Comparison of ENCODE assay signal across 1 cellular context in the genomic region with DNA sequence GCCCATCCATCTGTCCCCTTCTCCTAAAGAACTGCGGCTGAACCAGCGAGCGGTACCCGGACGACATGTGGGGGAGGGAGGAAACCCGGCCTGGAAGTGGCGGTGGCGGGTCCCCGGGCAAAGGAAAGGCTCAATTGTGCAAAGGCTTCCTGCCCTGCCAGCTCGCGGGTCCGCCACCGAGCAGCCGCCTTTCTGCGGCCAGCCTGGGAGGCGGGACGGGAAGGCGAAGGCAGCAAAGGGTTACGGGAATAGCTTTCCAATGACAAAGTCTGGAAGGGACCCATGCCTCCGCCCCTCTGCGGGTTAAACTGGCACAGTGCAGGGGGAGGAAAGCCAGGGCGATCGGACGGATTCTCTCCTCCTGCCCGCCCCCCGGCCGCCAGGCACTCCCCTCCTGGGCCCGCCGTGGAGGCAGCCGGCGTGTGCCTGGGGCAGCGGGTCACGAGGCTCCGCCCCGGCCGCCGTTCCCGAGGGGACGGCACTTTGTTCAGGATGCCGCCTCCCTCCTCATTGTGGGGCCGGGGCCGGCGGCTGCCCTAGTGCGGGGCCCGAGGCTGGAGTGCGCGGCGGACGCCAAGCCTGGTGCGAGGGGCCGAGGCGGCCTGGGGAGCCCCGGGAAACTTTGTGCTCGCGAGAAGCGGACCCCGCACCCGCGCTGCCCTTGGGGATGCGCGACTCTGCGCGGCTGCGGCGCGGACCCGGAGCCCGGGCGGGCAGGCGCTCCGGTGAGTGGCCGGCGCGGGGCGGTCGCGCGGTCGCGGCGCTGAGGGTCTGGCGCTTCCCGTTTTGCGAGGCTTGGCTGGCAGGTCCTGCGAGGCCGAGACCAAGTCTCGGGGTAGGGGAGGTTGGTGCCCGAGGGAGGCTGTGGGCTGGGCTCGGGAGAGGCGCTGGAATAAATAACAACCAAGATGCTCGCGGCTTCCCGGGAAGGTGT.
TF ChIP-seq lines count a peak whose summit lies in the region.

A gene with protein sequence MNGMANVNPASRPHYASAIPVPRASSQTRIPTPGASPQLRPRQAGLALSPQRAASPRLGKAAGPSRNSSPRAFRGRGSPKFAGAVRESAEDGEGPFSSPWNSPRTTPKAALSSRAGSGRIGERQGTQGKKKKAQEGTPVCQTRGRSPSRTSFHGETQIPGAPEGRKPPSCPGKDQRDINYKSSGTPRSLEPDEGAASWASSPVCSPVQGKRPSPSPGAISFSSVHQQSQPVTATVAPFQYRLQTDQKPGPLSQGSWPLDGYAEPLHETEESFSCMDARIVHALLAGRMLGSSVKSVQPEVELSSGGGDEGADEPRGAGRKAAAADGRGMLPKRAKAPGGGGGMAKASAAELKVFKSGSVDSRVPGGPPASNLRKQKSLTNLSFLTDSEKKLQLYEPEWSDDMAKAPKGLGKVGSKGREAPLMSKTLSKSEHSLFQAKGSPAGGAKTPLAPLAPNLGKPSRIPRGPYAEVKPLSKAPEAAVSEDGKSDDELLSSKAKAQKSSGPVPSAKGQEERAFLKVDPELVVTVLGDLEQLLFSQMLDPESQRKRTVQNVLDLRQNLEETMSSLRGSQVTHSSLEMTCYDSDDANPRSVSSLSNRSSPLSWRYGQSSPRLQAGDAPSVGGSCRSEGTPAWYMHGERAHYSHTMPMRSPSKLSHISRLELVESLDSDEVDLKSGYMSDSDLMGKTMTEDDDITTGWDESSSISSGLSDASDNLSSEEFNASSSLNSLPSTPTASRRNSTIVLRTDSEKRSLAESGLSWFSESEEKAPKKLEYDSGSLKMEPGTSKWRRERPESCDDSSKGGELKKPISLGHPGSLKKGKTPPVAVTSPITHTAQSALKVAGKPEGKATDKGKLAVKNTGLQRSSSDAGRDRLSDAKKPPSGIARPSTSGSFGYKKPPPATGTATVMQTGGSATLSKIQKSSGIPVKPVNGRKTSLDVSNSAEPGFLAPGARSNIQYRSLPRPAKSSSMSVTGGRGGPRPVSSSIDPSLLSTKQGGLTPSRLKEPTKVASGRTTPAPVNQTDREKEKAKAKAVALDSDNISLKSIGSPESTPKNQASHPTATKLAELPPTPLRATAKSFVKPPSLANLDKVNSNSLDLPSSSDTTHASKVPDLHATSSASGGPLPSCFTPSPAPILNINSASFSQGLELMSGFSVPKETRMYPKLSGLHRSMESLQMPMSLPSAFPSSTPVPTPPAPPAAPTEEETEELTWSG (N-terminal part only) (plus strand): TSS at position 510 of the 934 bp plus-strand sequence. CDS start 83,758 bp downstream, outside the sequence.

TF ChIP-seq in HEK293, 187 proteins besides CTCF, POLR2A, EP300 and RAD21 (continued from another document and continues in another):
- TF ChIP-seq ZSCAN23 (tag by site-specific recombination; IDR thresholded peaks at IDR 0.05): no peak
- no peak for TF ChIP-seq ZNF677 (tag by site-specific recombination; IDR thresholded peaks at IDR 0.05)
- TF ChIP-seq ZNF157 (tag by site-specific recombination; IDR thresholded peaks at IDR 0.05): no peak
- no peak for TF ChIP-seq GFI1B (tag by site-specific recombination; IDR thresholded peaks at IDR 0.05)
- TF ChIP-seq HIC1 (tag by site-specific recombination; IDR thresholded peaks at IDR 0.05): peak; percentile 80
- no peak for TF ChIP-seq ZNF488 (tag by site-specific recombination; IDR thresholded peaks at IDR 0.05)
- no peak for TF ChIP-seq ZNF701 (tag by site-specific recombination; IDR thresholded peaks at IDR 0.05)
- no peak for TF ChIP-seq ZNF830 (tag by site-specific recombination; IDR thresholded peaks at IDR 0.05; ENCODE audit: low read depth)
- TF ChIP-seq ZNF510 (tag by site-specific recombination; IDR thresholded peaks at IDR 0.05; ENCODE audit: insufficient replicate concordance): no peak
- no peak for TF ChIP-seq GLI4 (tag by site-specific recombination; IDR thresholded peaks at IDR 0.05)
- TF ChIP-seq ZNF341 (tag by site-specific recombination; IDR thresholded peaks at IDR 0.05; ENCODE audit: low read depth): peak; percentile 100
- no peak for TF ChIP-seq PRDM4 (tag by site-specific recombination; IDR thresholded peaks at IDR 0.05)
- TF ChIP-seq HOXC10 (CRISPR knock-in tag; IDR thresholded peaks at IDR 0.05): no peak
- TF ChIP-seq, protein P1, sequence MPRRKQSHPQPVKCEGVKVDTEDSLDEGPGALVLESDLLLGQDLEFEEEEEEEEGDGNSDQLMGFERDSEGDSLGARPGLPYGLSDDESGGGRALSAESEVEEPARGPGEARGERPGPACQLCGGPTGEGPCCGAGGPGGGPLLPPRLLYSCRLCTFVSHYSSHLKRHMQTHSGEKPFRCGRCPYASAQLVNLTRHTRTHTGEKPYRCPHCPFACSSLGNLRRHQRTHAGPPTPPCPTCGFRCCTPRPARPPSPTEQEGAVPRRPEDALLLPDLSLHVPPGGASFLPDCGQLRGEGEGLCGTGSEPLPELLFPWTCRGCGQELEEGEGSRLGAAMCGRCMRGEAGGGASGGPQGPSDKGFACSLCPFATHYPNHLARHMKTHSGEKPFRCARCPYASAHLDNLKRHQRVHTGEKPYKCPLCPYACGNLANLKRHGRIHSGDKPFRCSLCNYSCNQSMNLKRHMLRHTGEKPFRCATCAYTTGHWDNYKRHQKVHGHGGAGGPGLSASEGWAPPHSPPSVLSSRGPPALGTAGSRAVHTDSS (tag by site-specific recombination; IDR thresholded peaks at IDR 0.05): no peak
- no peak for TF ChIP-seq ZNF585B (tag by site-specific recombination; IDR thresholded peaks at IDR 0.05)
- TF ChIP-seq MEIS1 (CRISPR knock-in tag; IDR thresholded peaks at IDR 0.05; ENCODE audit: borderline replicate concordance): no peak
- TF ChIP-seq ZBTB1 (tag by site-specific recombination; IDR thresholded peaks at IDR 0.05): no peak
- TF ChIP-seq MYNN (tag by site-specific recombination; IDR thresholded peaks at IDR 0.05; ENCODE audit: borderline replicate concordance): no peak
- peak; percentile 49; the same call in 1 of the 2 replicates for TF ChIP-seq ZNF366 (tag by site-specific recombination; conservative IDR thresholded peaks at IDR 0.05)
- TF ChIP-seq, protein P2, sequence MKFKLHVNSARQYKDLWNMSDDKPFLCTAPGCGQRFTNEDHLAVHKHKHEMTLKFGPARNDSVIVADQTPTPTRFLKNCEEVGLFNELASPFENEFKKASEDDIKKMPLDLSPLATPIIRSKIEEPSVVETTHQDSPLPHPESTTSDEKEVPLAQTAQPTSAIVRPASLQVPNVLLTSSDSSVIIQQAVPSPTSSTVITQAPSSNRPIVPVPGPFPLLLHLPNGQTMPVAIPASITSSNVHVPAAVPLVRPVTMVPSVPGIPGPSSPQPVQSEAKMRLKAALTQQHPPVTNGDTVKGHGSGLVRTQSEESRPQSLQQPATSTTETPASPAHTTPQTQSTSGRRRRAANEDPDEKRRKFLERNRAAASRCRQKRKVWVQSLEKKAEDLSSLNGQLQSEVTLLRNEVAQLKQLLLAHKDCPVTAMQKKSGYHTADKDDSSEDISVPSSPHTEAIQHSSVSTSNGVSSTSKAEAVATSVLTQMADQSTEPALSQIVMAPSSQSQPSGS (tag by site-specific recombination; IDR thresholded peaks at IDR 0.05; ENCODE audit: low read depth): no peak
- no peak for TF ChIP-seq ZNF792 (tag by site-specific recombination; IDR thresholded peaks at IDR 0.05)
- peak; percentile 98; the same call in 1 of the 2 replicates for TF ChIP-seq ZNF561 (tag by site-specific recombination; IDR thresholded peaks at IDR 0.05; ENCODE audit: borderline replicate concordance)
- TF ChIP-seq ZNF280C (tag by site-specific recombination; IDR thresholded peaks at IDR 0.05): no peak
- TF ChIP-seq, protein P3, sequence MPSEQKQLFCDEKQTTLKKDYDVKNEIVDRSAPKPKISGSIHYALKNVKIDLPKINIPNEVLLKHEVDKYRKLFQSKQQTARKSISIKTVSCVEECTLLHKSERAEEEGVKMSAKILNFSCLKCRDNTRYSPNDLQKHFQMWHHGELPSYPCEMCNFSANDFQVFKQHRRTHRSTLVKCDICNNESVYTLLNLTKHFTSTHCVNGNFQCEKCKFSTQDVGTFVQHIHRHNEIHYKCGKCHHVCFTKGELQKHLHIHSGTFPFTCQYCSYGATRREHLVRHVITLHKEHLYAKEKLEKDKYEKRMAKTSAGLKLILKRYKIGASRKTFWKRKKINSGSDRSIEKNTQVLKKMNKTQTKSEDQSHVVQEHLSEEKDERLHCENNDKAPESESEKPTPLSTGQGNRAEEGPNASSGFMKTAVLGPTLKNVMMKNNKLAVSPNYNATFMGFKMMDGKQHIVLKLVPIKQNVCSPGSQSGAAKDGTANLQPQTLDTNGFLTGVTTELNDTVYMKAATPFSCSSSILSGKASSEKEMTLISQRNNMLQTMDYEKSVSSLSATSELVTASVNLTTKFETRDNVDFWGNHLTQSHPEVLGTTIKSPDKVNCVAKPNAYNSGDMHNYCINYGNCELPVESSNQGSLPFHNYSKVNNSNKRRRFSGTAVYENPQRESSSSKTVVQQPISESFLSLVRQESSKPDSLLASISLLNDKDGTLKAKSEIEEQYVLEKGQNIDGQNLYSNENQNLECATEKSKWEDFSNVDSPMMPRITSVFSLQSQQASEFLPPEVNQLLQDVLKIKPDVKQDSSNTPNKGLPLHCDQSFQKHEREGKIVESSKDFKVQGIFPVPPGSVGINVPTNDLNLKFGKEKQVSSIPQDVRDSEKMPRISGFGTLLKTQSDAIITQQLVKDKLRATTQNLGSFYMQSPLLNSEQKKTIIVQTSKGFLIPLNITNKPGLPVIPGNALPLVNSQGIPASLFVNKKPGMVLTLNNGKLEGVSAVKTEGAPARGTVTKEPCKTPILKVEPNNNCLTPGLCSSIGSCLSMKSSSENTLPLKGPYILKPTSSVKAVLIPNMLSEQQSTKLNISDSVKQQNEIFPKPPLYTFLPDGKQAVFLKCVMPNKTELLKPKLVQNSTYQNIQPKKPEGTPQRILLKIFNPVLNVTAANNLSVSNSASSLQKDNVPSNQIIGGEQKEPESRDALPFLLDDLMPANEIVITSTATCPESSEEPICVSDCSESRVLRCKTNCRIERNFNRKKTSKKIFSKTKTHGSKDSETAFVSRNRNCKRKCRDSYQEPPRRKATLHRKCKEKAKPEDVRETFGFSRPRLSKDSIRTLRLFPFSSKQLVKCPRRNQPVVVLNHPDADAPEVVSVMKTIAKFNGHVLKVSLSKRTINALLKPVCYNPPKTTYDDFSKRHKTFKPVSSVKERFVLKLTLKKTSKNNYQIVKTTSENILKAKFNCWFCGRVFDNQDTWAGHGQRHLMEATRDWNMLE (tag by site-specific recombination; conservative IDR thresholded peaks at IDR 0.05; ENCODE audit: low read depth): no peak
- TF ChIP-seq ZNF776 (tag by site-specific recombination; IDR thresholded peaks at IDR 0.05; ENCODE audit: borderline replicate concordance): no peak
- peak; percentile 69 for TF ChIP-seq ZNF600 (tag by site-specific recombination; IDR thresholded peaks at IDR 0.05)
- TF ChIP-seq ZNF133 (tag by site-specific recombination; IDR thresholded peaks at IDR 0.05): no peak
- no peak; the same call in 1 of the 2 replicates for TF ChIP-seq KLF7 (tag by site-specific recombination; IDR thresholded peaks at IDR 0.05; ENCODE audit: borderline replicate concordance)
- TF ChIP-seq ZNF768 (tag by site-specific recombination; IDR thresholded peaks at IDR 0.05): no peak
